In genomic region chr16:88737298-88738166, GRCh38 we compare ENCODE assay signal across 8 cellular contexts. TPM values are rescaled to one million over a fixed set of nuclear protein-coding genes. Genes with fewer than 3 reads are reported as not detected.
DNase-seq lines count a peak whose midpoint lies in the region; ATAC-seq and TF ChIP-seq lines count a peak whose summit lies in the region.

No MANE protein-coding gene starts in this region.

- peak; percentile 71 to 94 for TF ChIP-seq CTCF in GM23338 (conservative IDR thresholded peaks at IDR 0.05; ENCODE audit: low read depth in 2 of 2)
- TF ChIP-seq CTCF in epithelial cell of esophagus (IDR thresholded peaks at IDR 0.05; ENCODE audit: insufficient read depth, low read depth, low read length, missing control alignments), result peak; percentile 54

- DNase-seq in DMS114 treated with DMSO at 0.1 percent for 48 hours (lab: John Stamatoyannopoulos, UW; ENCODE audit: unreplicated experiment) (peak; percentile 29), GM23338 (ENCODE audit: low spot score) (peak; percentile 77), NOMO-1 treated with dmso at 0.1 percent for 144 hours (lab: John Stamatoyannopoulos, UW; ENCODE audit: unreplicated experiment) (peak; percentile 76), epithelial cell of esophagus (ENCODE audit: low read depth) (peak; percentile 74)
- peak; percentile 80 for DNase-seq in activated CD8-positive, alpha-beta memory T cell treated with anti-CD3 and anti-CD28 coated beads, Interleukin-2, amount 50 U/mL, for 4 hours
- no peak for DNase-seq in natural killer cell treated with Interleukin-12 subunit alpha and Interleukin-12 subunit beta and Interleukin-15 and Interleukin-18, amount 100 ng/mL, for 72 hours (ENCODE audit: low spot score)
- DNase-seq in stimulated activated naive CD8-positive, alpha-beta T cell treated with anti-CD3 and anti-CD28 coated beads, Interleukin-15, Interleukin-2, amounts not matched to agents 100 U/mL and 50 U/mL, for 24 hours, result peak; percentile 72

- H4K20me1 ChIP-seq in GM23338 (replicated peaks; ENCODE audit: insufficient read depth), result no peaks in the 10 kb centered on the region

- H3K4me1 Mint-ChIP-seq in GM23338, result no peaks in the 10 kb centered on the region
- H3K4me1 Mint-ChIP-seq in natural killer cell treated with Interleukin-12 subunit alpha and Interleukin-12 subunit beta and Interleukin-15 and Interleukin-18, amount 100 ng/mL, for 72 hours (ENCODE audit: low read depth in 2 of 2), result peaks cover 0 to 3% of the 10 kb centered on the region in 2 donors

- H3K27ac Mint-ChIP-seq in GM23338, result no peak overlapping the region
- H3K27ac Mint-ChIP-seq in natural killer cell treated with Interleukin-12 subunit alpha and Interleukin-12 subunit beta and Interleukin-15 and Interleukin-18, amount 100 ng/mL, for 72 hours, result no peak overlapping the region

- H3K79me2 ChIP-seq in GM23338 (replicated peaks; ENCODE audit: insufficient read depth), result no peaks in the 10 kb centered on the region

- peaks cover 5% of the 10 kb centered on the region for H3K27me3 Mint-ChIP-seq in GM23338 (ENCODE audit: insufficient read depth, low read depth, poor library complexity)
- H3K27me3 Mint-ChIP-seq in natural killer cell treated with Interleukin-12 subunit alpha and Interleukin-12 subunit beta and Interleukin-15 and Interleukin-18, amount 100 ng/mL, for 72 hours, result no peaks in the 10 kb centered on the region

- no peaks in the 10 kb centered on the region for H3K36me3 Mint-ChIP-seq in GM23338 (ENCODE audit: low read depth)
- no peaks in the 10 kb centered on the region for H3K36me3 Mint-ChIP-seq in natural killer cell treated with Interleukin-12 subunit alpha and Interleukin-12 subunit beta and Interleukin-15 and Interleukin-18, amount 100 ng/mL, for 72 hours

- H3F3A ChIP-seq in GM23338 (replicated peaks; ENCODE audit: low read depth), result no peaks in the 10 kb centered on the region

- no peaks in the 10 kb centered on the region; the same call in 1 of the 2 replicates for H3K36me3 ChIP-seq in GM23338 (ENCODE audit: insufficient read depth)

- H3K9me3 Mint-ChIP-seq in GM23338, result no peaks in the 10 kb centered on the region
- H3K9me3 Mint-ChIP-seq in natural killer cell treated with Interleukin-12 subunit alpha and Interleukin-12 subunit beta and Interleukin-15 and Interleukin-18, amount 100 ng/mL, for 72 hours, result no peaks in the 10 kb centered on the region

- no peaks in the 10 kb centered on the region for H3K4me1 ChIP-seq in GM23338 (ENCODE audit: insufficient read depth)

- no peak overlapping the region for H3K4me3 Mint-ChIP-seq in GM23338
- H3K4me3 Mint-ChIP-seq in natural killer cell treated with Interleukin-12 subunit alpha and Interleukin-12 subunit beta and Interleukin-15 and Interleukin-18, amount 100 ng/mL, for 72 hours, result no peak overlapping the region

- no peaks in the 10 kb centered on the region for H3K27me3 ChIP-seq in GM23338 (ENCODE audit: insufficient read depth)

- 0 out of 2 replicates have a peak overlapping the region, but pooled peaks have one; percentile 56 for H2AFZ ChIP-seq in GM23338

- no peak overlapping the region for H3K27ac ChIP-seq in GM23338 (ENCODE audit: low read depth)

- H3K9me2 ChIP-seq in GM23338 (ENCODE audit: insufficient read depth), result no peaks in the 10 kb centered on the region

- ATAC-seq in GM23338, result peak; percentile 93
- ATAC-seq in natural killer cell treated with Interleukin-12 subunit alpha and Interleukin-12 subunit beta and Interleukin-15 and Interleukin-18, amount 100 ng/mL, for 72 hours, result peak; percentile 74 to 78
- ATAC-seq in stimulated activated naive CD8-positive, alpha-beta T cell treated with anti-CD3 and anti-CD28 coated beads, Interleukin-15, Interleukin-2, amounts not matched to agents 100 U/mL and 50 U/mL, for 24 hours, result peak; percentile 50
- ATAC-seq in GM19328 (IDR thresholded peaks at IDR 0.05; ENCODE audit: unreplicated experiment), result no peak

- H3K4me3 ChIP-seq in GM23338 (no peak overlapping the region), epithelial cell of esophagus (ENCODE audit: low read length) (no peak overlapping the region)

- H3K4me2 ChIP-seq in GM23338, result no peak overlapping the region

TF ChIP-seq in GM23338, 12 proteins besides CTCF, POLR2A, EP300 and RAD21 (continues in another document):
- TF ChIP-seq REST (IDR thresholded peaks at IDR 0.05; ENCODE audit: unreplicated experiment) (no peak), ETS1 (IDR thresholded peaks at IDR 0.05) (no peak), ZNF331 (CRISPR knock-in tag; IDR thresholded peaks at IDR 0.05; ENCODE audit: low read depth) (no peak), EZH2phosphoT487 (IDR thresholded peaks at IDR 0.05; ENCODE audit: unreplicated experiment) (no peak), CREB1 (CRISPR knock-in tag; IDR thresholded peaks at IDR 0.05; ENCODE audit: low read depth) (peak; percentile 59)

RNA-seq across cellular contexts. Expression of gene CTU2, which starts 31.2 kb away (rescaled TPM):
- 15.4 and 22.3 TPM in 2 replicates for total RNA-seq in GM23338 (2014; rRNA removed; shearing (Covaris generic))
- polyA plus RNA-seq in GM23338 (2016; fragmentation: Nextera tagmentation; extraction: Ambion mirVana), result 25.7 and 33.6 TPM in 2 replicates
- total RNA-seq in natural killer cell treated with Interleukin-12 subunit alpha and Interleukin-12 subunit beta and Interleukin-15 and Interleukin-18, amount 100 ng/mL, for 72 hours, result 10 to 100 TPM; 39.0 to 80.4 TPM

RNA-seq across cellular contexts. Expression of gene RNF166, which starts 31.3 kb away (rescaled TPM):
- 39.6 and 43.4 TPM in 2 replicates for total RNA-seq in GM23338 (2014; rRNA removed; shearing (Covaris generic))
- 24.9 and 27.8 TPM in 2 replicates for polyA plus RNA-seq in GM23338 (2016; fragmentation: Nextera tagmentation; extraction: Ambion mirVana)
- total RNA-seq in natural killer cell treated with Interleukin-12 subunit alpha and Interleukin-12 subunit beta and Interleukin-15 and Interleukin-18, amount 100 ng/mL, for 72 hours, result 10 to 100 TPM; 29.1 to 49.4 TPM

RNA-seq across cellular contexts. Expression of gene PIEZO1, which starts 47.5 kb away (rescaled TPM):
- 56.2 and 70.1 TPM in 2 replicates for total RNA-seq in GM23338 (2014; rRNA removed; shearing (Covaris generic))
- polyA plus RNA-seq in GM23338 (2016; fragmentation: Nextera tagmentation; extraction: Ambion mirVana), result 29.6 and 30.4 TPM in 2 replicates
- 100 to 1,000 TPM in 1 of 2 donors, 10 to 100 TPM in 1; 84.8 to 298 TPM for total RNA-seq in natural killer cell treated with Interleukin-12 subunit alpha and Interleukin-12 subunit beta and Interleukin-15 and Interleukin-18, amount 100 ng/mL, for 72 hours

RNA-seq across cellular contexts. Expression of gene SNAI3, which starts 51.2 kb away (rescaled TPM):
- 19.2 and 19.4 TPM in 2 replicates for total RNA-seq in GM23338 (2014; rRNA removed; shearing (Covaris generic))
- polyA plus RNA-seq in GM23338 (2016; fragmentation: Nextera tagmentation; extraction: Ambion mirVana), result 10.0 and 10.3 TPM in 2 replicates
- total RNA-seq in natural killer cell treated with Interleukin-12 subunit alpha and Interleukin-12 subunit beta and Interleukin-15 and Interleukin-18, amount 100 ng/mL, for 72 hours, result 1 to 10 TPM in 1 of 2 donors, under 1 TPM in 1; 0.42 to 1.2 TPM
